In the genomic region with DNA sequence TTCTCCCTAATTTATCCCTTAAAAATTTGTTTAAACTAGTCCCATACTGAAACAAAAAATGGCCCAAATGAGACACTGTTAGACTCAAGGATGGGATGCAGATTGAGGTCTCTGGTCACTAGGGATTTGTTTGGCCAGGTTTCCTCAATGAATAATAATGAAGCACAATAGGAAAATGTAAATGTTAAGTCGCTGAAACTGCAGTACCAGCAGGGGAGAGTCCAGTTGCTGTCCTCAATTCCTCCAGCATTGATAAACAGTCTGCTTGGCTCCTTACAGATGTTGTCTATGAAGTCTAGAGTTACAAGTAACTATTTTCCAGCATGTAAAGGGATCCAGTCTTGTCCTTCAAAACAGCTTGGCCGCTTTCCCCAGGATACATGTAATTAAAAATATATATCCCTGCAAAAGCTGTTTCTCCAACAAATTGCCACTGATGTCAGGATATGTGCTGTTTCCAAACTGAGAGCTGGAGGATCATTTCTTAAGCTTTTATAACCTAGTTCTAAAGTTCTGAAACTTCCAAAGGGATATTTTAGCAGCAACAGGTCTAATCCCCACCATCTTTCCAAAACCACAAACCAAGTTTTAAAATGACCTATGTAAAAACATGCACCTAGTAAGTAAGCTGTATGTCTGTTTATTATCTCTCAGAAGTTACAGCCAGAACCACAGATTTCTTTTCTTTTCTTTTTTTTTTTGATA, we compare ENCODE assay signal across 2 cellular contexts.
TF ChIP-seq lines count a peak whose summit lies in the region.

No MANE protein-coding gene starts in this region.

TF ChIP-seq in SK-N-SH, 30 proteins besides CTCF, POLR2A, EP300 and RAD21 (continued from another document):
- TF ChIP-seq, protein P1, sequence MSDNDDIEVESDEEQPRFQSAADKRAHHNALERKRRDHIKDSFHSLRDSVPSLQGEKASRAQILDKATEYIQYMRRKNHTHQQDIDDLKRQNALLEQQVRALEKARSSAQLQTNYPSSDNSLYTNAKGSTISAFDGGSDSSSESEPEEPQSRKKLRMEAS (IDR thresholded peaks at IDR 0.05; ENCODE audit: low read depth), result no peak
- TF ChIP-seq, protein P2, sequence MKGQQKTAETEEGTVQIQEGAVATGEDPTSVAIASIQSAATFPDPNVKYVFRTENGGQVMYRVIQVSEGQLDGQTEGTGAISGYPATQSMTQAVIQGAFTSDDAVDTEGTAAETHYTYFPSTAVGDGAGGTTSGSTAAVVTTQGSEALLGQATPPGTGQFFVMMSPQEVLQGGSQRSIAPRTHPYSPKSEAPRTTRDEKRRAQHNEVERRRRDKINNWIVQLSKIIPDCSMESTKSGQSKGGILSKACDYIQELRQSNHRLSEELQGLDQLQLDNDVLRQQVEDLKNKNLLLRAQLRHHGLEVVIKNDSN (IDR thresholded peaks at IDR 0.05; ENCODE audit: borderline replicate concordance, low read depth), result no peak
- TF ChIP-seq JUND (IDR thresholded peaks at IDR 0.05), result no peak
- TF ChIP-seq, protein P3, sequence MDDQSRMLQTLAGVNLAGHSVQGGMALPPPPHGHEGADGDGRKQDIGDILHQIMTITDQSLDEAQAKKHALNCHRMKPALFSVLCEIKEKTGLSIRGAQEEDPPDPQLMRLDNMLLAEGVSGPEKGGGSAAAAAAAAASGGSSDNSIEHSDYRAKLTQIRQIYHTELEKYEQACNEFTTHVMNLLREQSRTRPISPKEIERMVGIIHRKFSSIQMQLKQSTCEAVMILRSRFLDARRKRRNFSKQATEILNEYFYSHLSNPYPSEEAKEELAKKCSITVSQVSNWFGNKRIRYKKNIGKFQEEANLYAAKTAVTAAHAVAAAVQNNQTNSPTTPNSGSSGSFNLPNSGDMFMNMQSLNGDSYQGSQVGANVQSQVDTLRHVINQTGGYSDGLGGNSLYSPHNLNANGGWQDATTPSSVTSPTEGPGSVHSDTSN (IDR thresholded peaks at IDR 0.05), result no peak
- no peak for TF ChIP-seq SIN3A (IDR thresholded peaks at IDR 0.05; ENCODE audit: borderline replicate concordance, low read depth, low read length)
- TF ChIP-seq, protein P4, sequence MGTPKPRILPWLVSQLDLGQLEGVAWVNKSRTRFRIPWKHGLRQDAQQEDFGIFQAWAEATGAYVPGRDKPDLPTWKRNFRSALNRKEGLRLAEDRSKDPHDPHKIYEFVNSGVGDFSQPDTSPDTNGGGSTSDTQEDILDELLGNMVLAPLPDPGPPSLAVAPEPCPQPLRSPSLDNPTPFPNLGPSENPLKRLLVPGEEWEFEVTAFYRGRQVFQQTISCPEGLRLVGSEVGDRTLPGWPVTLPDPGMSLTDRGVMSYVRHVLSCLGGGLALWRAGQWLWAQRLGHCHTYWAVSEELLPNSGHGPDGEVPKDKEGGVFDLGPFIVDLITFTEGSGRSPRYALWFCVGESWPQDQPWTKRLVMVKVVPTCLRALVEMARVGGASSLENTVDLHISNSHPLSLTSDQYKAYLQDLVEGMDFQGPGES (IDR thresholded peaks at IDR 0.05; ENCODE audit: low read depth, low read length), result no peak
- no peak for TF ChIP-seq TEAD4 (IDR thresholded peaks at IDR 0.05; ENCODE audit: borderline replicate concordance, insufficient read depth)

TF ChIP-seq in SK-N-SH treated with all-trans-retinoic acid at 6 μM for 48 hours, 23 proteins besides CTCF, POLR2A, EP300 and RAD21 (continued from another document):
- TF ChIP-seq, protein P5, sequence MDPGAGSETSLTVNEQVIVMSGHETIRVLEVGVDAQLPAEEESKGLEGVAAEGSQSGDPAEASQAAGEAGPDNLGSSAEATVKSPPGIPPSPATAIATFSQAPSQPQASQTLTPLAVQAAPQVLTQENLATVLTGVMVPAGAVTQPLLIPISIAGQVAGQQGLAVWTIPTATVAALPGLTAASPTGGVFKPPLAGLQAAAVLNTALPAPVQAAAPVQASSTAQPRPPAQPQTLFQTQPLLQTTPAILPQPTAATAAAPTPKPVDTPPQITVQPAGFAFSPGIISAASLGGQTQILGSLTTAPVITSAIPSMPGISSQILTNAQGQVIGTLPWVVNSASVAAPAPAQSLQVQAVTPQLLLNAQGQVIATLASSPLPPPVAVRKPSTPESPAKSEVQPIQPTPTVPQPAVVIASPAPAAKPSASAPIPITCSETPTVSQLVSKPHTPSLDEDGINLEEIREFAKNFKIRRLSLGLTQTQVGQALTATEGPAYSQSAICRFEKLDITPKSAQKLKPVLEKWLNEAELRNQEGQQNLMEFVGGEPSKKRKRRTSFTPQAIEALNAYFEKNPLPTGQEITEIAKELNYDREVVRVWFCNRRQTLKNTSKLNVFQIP (CRISPR knock-in tag; IDR thresholded peaks at IDR 0.05; ENCODE audit: borderline replicate concordance, low read depth), result no peak
- no peak for TF ChIP-seq ZNF8 (CRISPR knock-in tag; IDR thresholded peaks at IDR 0.05)
